ENCODE assay signal across 1 cellular context in genomic region chr11:65711785-65712632, GRCh38.
TF ChIP-seq lines count a peak whose summit lies in the region.

Gene KAT5, plus strand, starts transcription at chr11:65712252. Its CDS starts 16 bp downstream, at chr11:65712268.

TF ChIP-seq in K562, 482 proteins besides CTCF, POLR2A, EP300 and RAD21 (continued from another document and continues in another):
- peak; percentile 98 for TF ChIP-seq MAX (CRISPR knock-in tag; IDR thresholded peaks at IDR 0.05)
- TF ChIP-seq ZBTB34 (CRISPR knock-in tag; IDR thresholded peaks at IDR 0.05) = peak; percentile 45; the same call in 1 of the 2 replicates
- no peak for TF ChIP-seq ZNF778 (CRISPR knock-in tag; IDR thresholded peaks at IDR 0.05)
- TF ChIP-seq ETV5 (CRISPR knock-in tag; IDR thresholded peaks at IDR 0.05; ENCODE audit: low read depth) = peak; percentile 83
- TF ChIP-seq NFIX (CRISPR knock-in tag; IDR thresholded peaks at IDR 0.05; ENCODE audit: low read depth) = peak; percentile 24; the same call in 1 of the 2 replicates
- TF ChIP-seq ARNT (IDR thresholded peaks at IDR 0.05) = peak; percentile 49 to 94
- peak; percentile 66; the same call in 1 of the 2 replicates for TF ChIP-seq KLF1 (tag; IDR thresholded peaks at IDR 0.05)
- TF ChIP-seq OTX1 (CRISPR knock-in tag; IDR thresholded peaks at IDR 0.05) = no peak
- TF ChIP-seq PRDM10 (IDR thresholded peaks at IDR 0.05; ENCODE audit: partially characterized antibody) = peak; percentile 29
- TF ChIP-seq TRIM25 (IDR thresholded peaks at IDR 0.05; ENCODE audit: borderline replicate concordance) = no peak; the same call in 1 of the 2 replicates
- no peak; the same call in 1 of the 2 replicates for TF ChIP-seq FOXM1 (IDR thresholded peaks at IDR 0.05; ENCODE audit: low read depth)
- TF ChIP-seq FOXM1 (CRISPR knock-in tag; IDR thresholded peaks at IDR 0.05; ENCODE audit: low read depth) = no peak; the same call in 1 of the 2 replicates
- no peak for TF ChIP-seq PPARD (CRISPR knock-in tag; IDR thresholded peaks at IDR 0.05)
- no peak for TF ChIP-seq ZNF212 (CRISPR knock-in tag; IDR thresholded peaks at IDR 0.05)
- TF ChIP-seq TEAD4 (IDR thresholded peaks at IDR 0.05; ENCODE audit: low read length) = peak; percentile 39
- no peak for TF ChIP-seq TEAD4 (CRISPR knock-in tag; IDR thresholded peaks at IDR 0.05; ENCODE audit: borderline replicate concordance)
- no peak for TF ChIP-seq CEBPZ (IDR thresholded peaks at IDR 0.05; ENCODE audit: borderline replicate concordance, low read depth, low read length)
- no peak for TF ChIP-seq HBP1 (CRISPR knock-in tag; IDR thresholded peaks at IDR 0.05)
- peak; percentile 88; the same call in 1 of the 2 replicates for TF ChIP-seq ATF6 (CRISPR knock-in tag; IDR thresholded peaks at IDR 0.05)
- TF ChIP-seq SIN3A (IDR thresholded peaks at IDR 0.05; ENCODE audit: borderline replicate concordance in 2 of 2, control insufficient read depth in 1 of 2, low read depth in 2 of 2, low read length in 2 of 2) = peak; percentile 79 to 93; a peak in 2 of 4 replicates
- TF ChIP-seq THRB (CRISPR knock-in tag; conservative IDR thresholded peaks at IDR 0.05) = peak; percentile 18; the same call in 1 of the 2 replicates
- no peak for TF ChIP-seq ZNF707 (CRISPR knock-in tag; conservative IDR thresholded peaks at IDR 0.05)
- TF ChIP-seq SREBF2 (CRISPR knock-in tag; IDR thresholded peaks at IDR 0.05) = no peak
- peak; percentile 100 for TF ChIP-seq TFE3 (CRISPR knock-in tag; IDR thresholded peaks at IDR 0.05)
- TF ChIP-seq ZNF695 (CRISPR knock-in tag; IDR thresholded peaks at IDR 0.05) = no peak
- no peak for TF ChIP-seq HDGF (IDR thresholded peaks at IDR 0.05)
- no peak for TF ChIP-seq CAMTA2 (CRISPR knock-in tag; conservative IDR thresholded peaks at IDR 0.05)
- no peak; the same call in 1 of the 2 replicates for TF ChIP-seq PHF21A (IDR thresholded peaks at IDR 0.05; ENCODE audit: borderline replicate concordance, low read depth)
- TF ChIP-seq VEZF1 (CRISPR knock-in tag; IDR thresholded peaks at IDR 0.05) = peak; percentile 88
- peak; percentile 95 for TF ChIP-seq ZBTB9 (CRISPR knock-in tag; IDR thresholded peaks at IDR 0.05)
- TF ChIP-seq STAG1 (CRISPR knock-in tag; IDR thresholded peaks at IDR 0.05; ENCODE audit: borderline replicate concordance) = peak; percentile 82
- TF ChIP-seq CBX2 (IDR thresholded peaks at IDR 0.05; ENCODE audit: insufficient read depth, low read length, poor library complexity, severe bottlenecking) = no peak
- TF ChIP-seq ZNF41 (CRISPR knock-in tag; conservative IDR thresholded peaks at IDR 0.05) = 0 out of 2 replicates have a peak, but pooled peaks have one; percentile 48
- TF ChIP-seq MBD2 (IDR thresholded peaks at IDR 0.05; ENCODE audit: borderline replicate concordance, low read depth) = peak; percentile 76
- TF ChIP-seq NCOR1 (IDR thresholded peaks at IDR 0.05) = no peak; the same call in 1 of the 2 replicates
- peak; percentile 85; the same call in 1 of the 2 replicates for TF ChIP-seq ZNF232 (CRISPR knock-in tag; IDR thresholded peaks at IDR 0.05)
- TF ChIP-seq DACH1 (IDR thresholded peaks at IDR 0.05; ENCODE audit: partially characterized antibody) = no peak
- no peak for TF ChIP-seq BRF1 (IDR thresholded peaks at IDR 0.05; ENCODE audit: borderline replicate concordance, extremely low read depth, insufficient read length)
- no peak for TF ChIP-seq U2AF2 (optimal IDR thresholded peaks at IDR 0.05; ENCODE audit: low read depth, low read length)
